ENCODE assay signal across 1 cellular context in genomic region chr13:29943301-29944085, GRCh38.
TF ChIP-seq lines count a peak whose summit lies in the region.

No MANE protein-coding gene starts in this region.

TF ChIP-seq in HEK293T, 16 proteins besides CTCF, POLR2A, EP300 and RAD21:
- TF ChIP-seq ARNT (IDR thresholded peaks at IDR 0.05) (no peak), ZNF384 (IDR thresholded peaks at IDR 0.05) (no peak)
